Comparison of ENCODE assay signal across 7 cellular contexts in genomic region chr5:71388183-71388582, GRCh38.
DNase-seq lines count a peak whose midpoint lies in the region; ATAC-seq and TF ChIP-seq lines count a peak whose summit lies in the region.
"Not testable (repeated sequence)": the region's sequence is repeated elsewhere in the genome, so short reads cannot be mapped to it uniquely, and the experiment has no call there.

No MANE protein-coding gene starts in this region.

- H3K23ac ChIP-seq in mesendoderm (ENCODE audit: low read length), result not testable (repeated sequence)

- WGBS in mesendoderm (ENCODE audit: extremely low coverage, insufficient coverage, low lambda C conversion rate), result no CpG with 5 or more reads among the region's 4 CpGs

- not testable (repeated sequence) for H2BK120ac ChIP-seq in mesendoderm (ENCODE audit: low read depth, low read length)

- H3K9me3 Mint-ChIP-seq in activated CD8-positive, alpha-beta T cell treated with anti-CD3 and anti-CD28 coated beads for 36 hours; glutamatergic neuron (ENCODE audit: unreplicated experiment): not testable (repeated sequence)

- H3K36me3 Mint-ChIP-seq in activated CD8-positive, alpha-beta T cell treated with anti-CD3 and anti-CD28 coated beads for 36 hours (ENCODE audit: low read depth); glutamatergic neuron (ENCODE audit: unreplicated experiment): not testable (repeated sequence)

- POLR2A ChIA-PET in HEK293 (lab: Yijun Ruan, JAX); activated CD8-positive, alpha-beta T cell treated with anti-CD3 and anti-CD28 coated beads for 36 hours (lab: Charles Lee): not testable (repeated sequence)

- DNase-seq in MV-4-11 (lab: John Stamatoyannopoulos, UW), result peak; percentile 18
- peak; percentile 4 for DNase-seq in NCI-H446 treated with DMSO at 0.1 percent for 48 hours (lab: John Stamatoyannopoulos, UW)
- DNase-seq in SK-MEL-5 (ENCODE audit: low read depth, low spot score), result peak; percentile 49
- peak; percentile 4 for DNase-seq in activated CD8-positive, alpha-beta T cell treated with anti-CD3 and anti-CD28 coated beads for 36 hours
- not testable (repeated sequence) for DNase-seq in glutamatergic neuron
- DNase-seq in mesendoderm, result peak; percentile 38

- CTCF ChIA-PET in HEK293 (lab: Yijun Ruan, JAX); activated CD8-positive, alpha-beta T cell treated with anti-CD3 and anti-CD28 coated beads for 36 hours (lab: Charles Lee): not testable (repeated sequence)

- H3K4ac ChIP-seq in mesendoderm (ENCODE audit: low read depth, low read length), result not testable (repeated sequence)

- H3K4me1 Mint-ChIP-seq in activated CD8-positive, alpha-beta T cell treated with anti-CD3 and anti-CD28 coated beads for 36 hours (ENCODE audit: low read depth); glutamatergic neuron (ENCODE audit: low read depth, unreplicated experiment): not testable (repeated sequence)

- H3K4me3 Mint-ChIP-seq in activated CD8-positive, alpha-beta T cell treated with anti-CD3 and anti-CD28 coated beads for 36 hours; glutamatergic neuron (ENCODE audit: unreplicated experiment): not testable (repeated sequence)

- not testable (repeated sequence) for H3K9ac ChIP-seq in mesendoderm (ENCODE audit: low read length)

- not testable (repeated sequence) for H3K4me1 ChIP-seq in HEK293 (ENCODE audit: control insufficient read depth, insufficient read depth, low read length); mesendoderm (ENCODE audit: control insufficient read depth, low read depth, low read length)

- H2AK5ac ChIP-seq in mesendoderm (ENCODE audit: low read length), result not testable (repeated sequence)

- H2BK15ac ChIP-seq in mesendoderm (replicated peaks; ENCODE audit: low read depth), result not testable (repeated sequence)

- in situ Hi-C loops in SK-MEL-5 (cut with HindIII; ENCODE audit: low pct_unique_long_range_greater_than_20kb, low sequenced_read_pairs), result not testable (repeated sequence)

- not testable (repeated sequence) for TF ChIP-seq CTCF in HEK293 (tag by site-specific recombination; IDR thresholded peaks at IDR 0.05); activated CD8-positive, alpha-beta T cell treated with anti-CD3 and anti-CD28 coated beads for 36 hours (IDR thresholded peaks at IDR 0.05); glutamatergic neuron (IDR thresholded peaks at IDR 0.05; ENCODE audit: partially characterized antibody, unreplicated experiment)

- H3K36me3 ChIP-seq in HEK293 (ENCODE audit: control insufficient read depth in 2 of 2, insufficient read depth in 1 of 2, low read length in 2 of 2); mesendoderm (ENCODE audit: control insufficient read depth, insufficient read depth, low read length): not testable (repeated sequence)

- H3K27ac ChIP-seq in HEK293 (ENCODE audit: extremely low read depth, low read depth, low read length); mesendoderm (ENCODE audit: low read depth, low read length): not testable (repeated sequence)

- not testable (repeated sequence) for H3K4me2 ChIP-seq in mesendoderm (ENCODE audit: low read length)

- intact Hi-C loops in activated CD8-positive, alpha-beta T cell treated with anti-CD3 and anti-CD28 coated beads for 36 hours (cut with micrococcal nuclease), result not testable (repeated sequence)

- not testable (repeated sequence) for H3K27me3 Mint-ChIP-seq in activated CD8-positive, alpha-beta T cell treated with anti-CD3 and anti-CD28 coated beads for 36 hours; glutamatergic neuron (ENCODE audit: unreplicated experiment)

- not testable (repeated sequence) for H4K5ac ChIP-seq in mesendoderm (ENCODE audit: low read length)

- not testable (repeated sequence) for H3K9me3 ChIP-seq in HEK293 (ENCODE audit: control insufficient read depth, insufficient read depth, low read depth, low read length)

- not testable (repeated sequence) for H3K4me3 ChIP-seq in HEK293 (ENCODE audit: low read depth, low read length); mesendoderm (ENCODE audit: low read length)

- not testable (repeated sequence) for H3K27me3 ChIP-seq in mesendoderm (ENCODE audit: insufficient read depth, low read length, poor library complexity)

- not testable (repeated sequence) for ATAC-seq in activated CD8-positive, alpha-beta T cell treated with anti-CD3 and anti-CD28 coated beads for 36 hours

- H4K8ac ChIP-seq in mesendoderm (ENCODE audit: low read depth, low read length), result not testable (repeated sequence)

- H2BK5ac ChIP-seq in mesendoderm (ENCODE audit: low read length), result not testable (repeated sequence)

- H3K18ac ChIP-seq in mesendoderm (ENCODE audit: low read length), result not testable (repeated sequence)

- H3K27ac Mint-ChIP-seq in activated CD8-positive, alpha-beta T cell treated with anti-CD3 and anti-CD28 coated beads for 36 hours, result not testable (repeated sequence)
- H3K27ac Mint-ChIP-seq in glutamatergic neuron (ENCODE audit: unreplicated experiment), result peak overlapping the region; percentile 81

- H3K79me2 ChIP-seq in mesendoderm (ENCODE audit: control insufficient read depth, insufficient read depth, low read length), result not testable (repeated sequence)

- H3K79me1 ChIP-seq in mesendoderm (ENCODE audit: low read length), result not testable (repeated sequence)

- not testable (repeated sequence) for H3K56ac ChIP-seq in mesendoderm (ENCODE audit: low read length)

TF ChIP-seq in HEK293, 187 proteins besides CTCF, POLR2A, EP300 and RAD21:
- TF ChIP-seq ZNF335 (tag by site-specific recombination; conservative IDR thresholded peaks at IDR 0.05), result peak; percentile 75
- peak; percentile 70 for TF ChIP-seq ZNF600 (tag by site-specific recombination; IDR thresholded peaks at IDR 0.05)
